Comparison of ENCODE assay signal across 8 cellular contexts in genomic region chr20:2093200-2093781, GRCh38. TPM values are rescaled to one million over a fixed set of nuclear protein-coding genes. Genes with fewer than 3 reads are reported as not detected.
DNase-seq lines count a peak whose midpoint lies in the region; ATAC-seq and TF ChIP-seq lines count a peak whose summit lies in the region.

No MANE protein-coding gene starts in this region.

- peak overlapping the region; percentile 64 for H3K4me2 ChIP-seq in OCI-LY3 (ENCODE audit: low read length)

- peaks cover 0 to 54% (median 14%) of the 10 kb centered on the region in 9 donors for H3K27me3 ChIP-seq in heart left ventricle
- H3K27me3 ChIP-seq in OCI-LY3 (ENCODE audit: low read depth, low read length), result peaks cover 36% of the 10 kb centered on the region
- H3K27me3 ChIP-seq in testis, result no peaks in the 10 kb centered on the region
- H3K27me3 ChIP-seq in tibial artery, result peaks cover 0 to 48% of the 10 kb centered on the region in 2 donors

- H3K36me3 Mint-ChIP-seq in T-helper 2 cell treated with Interferon-gamma antibody and Interleukin-4, amounts not matched to agents 5 μg/mL and 100 μg/mL, for 36 hours (ENCODE audit: low read depth), result no peaks in the 10 kb centered on the region

- H3K4me3 ChIP-seq in heart left ventricle (no peak overlapping the region), OCI-LY3 (ENCODE audit: low read length) (peak overlapping the region; percentile 44), epithelial cell of proximal tubule (ENCODE audit: low read depth, low read length) (no peak overlapping the region), testis (no peak overlapping the region), tibial artery (no peak overlapping the region)

- H3K9ac ChIP-seq in OCI-LY3 (ENCODE audit: low read length), result 0 out of 2 replicates have a peak overlapping the region, but pooled peaks have one; percentile 4

- H3K9me3 ChIP-seq in heart left ventricle (no peaks in the 10 kb centered on the region), OCI-LY3 (ENCODE audit: insufficient read depth, low read length) (no peaks in the 10 kb centered on the region), testis (no peaks in the 10 kb centered on the region), tibial artery (no peaks in the 10 kb centered on the region)

- H3K9me3 Mint-ChIP-seq in T-helper 2 cell treated with Interferon-gamma antibody and Interleukin-4, amounts not matched to agents 5 μg/mL and 100 μg/mL, for 36 hours, result no peaks in the 10 kb centered on the region

- 42 to 47% (median 45%) methylated on average over 4 of the region's 4 CpGs for WGBS in heart left ventricle, 4 donors
- WGBS in testis, 2 donors, result 55 to 66% methylated on average over 4 of the region's 4 CpGs

- H4K20me1 ChIP-seq in OCI-LY3 (ENCODE audit: insufficient read depth, low read length), result no peaks in the 10 kb centered on the region

- H3K4me1 ChIP-seq in heart left ventricle (no peaks in the 10 kb centered on the region), OCI-LY3 (ENCODE audit: low read length) (peaks cover 11% of the 10 kb centered on the region), testis (no peaks in the 10 kb centered on the region), tibial artery (no peaks in the 10 kb centered on the region)

- DNase-seq in heart left ventricle (no peak), Right ventricle myocardium inferior (ENCODE audit: missing footprints) (no peak), epithelial cell of proximal tubule (ENCODE audit: low read depth) (no peak), testis (no peak), tibial artery (no peak), hepatic stellate cell (ENCODE audit: low spot score) (no peak)
- DNase-seq in T-helper 2 cell treated with Interferon-gamma antibody and Interleukin-4, amounts not matched to agents 5 μg/mL and 100 μg/mL, for 36 hours (ENCODE audit: low spot score), result no peak

- H3K4me3 Mint-ChIP-seq in T-helper 2 cell treated with Interferon-gamma antibody and Interleukin-4, amounts not matched to agents 5 μg/mL and 100 μg/mL, for 36 hours, result no peak overlapping the region

- TF ChIP-seq POLR2A in heart left ventricle (IDR thresholded peaks at IDR 0.05), result no peak
- TF ChIP-seq POLR2A in testis (IDR thresholded peaks at IDR 0.05), result no peak

- ATAC-seq in heart left ventricle (no peak), Right ventricle myocardium inferior (no peak)

- H3K27ac Mint-ChIP-seq in T-helper 2 cell treated with Interferon-gamma antibody and Interleukin-4, amounts not matched to agents 5 μg/mL and 100 μg/mL, for 36 hours, result no peak overlapping the region

- no peak overlapping the region for H2AFZ ChIP-seq in OCI-LY3 (ENCODE audit: low read depth, low read length)

- H3K36me3 ChIP-seq in heart left ventricle (no peaks in the 10 kb centered on the region), OCI-LY3 (replicated peaks; ENCODE audit: low read depth, low read length) (no peaks in the 10 kb centered on the region), testis (ENCODE audit: low read depth, missing control alignments) (no peaks in the 10 kb centered on the region), tibial artery (no peaks in the 10 kb centered on the region)

- no peaks in the 10 kb centered on the region for H3K79me2 ChIP-seq in OCI-LY3 (ENCODE audit: low read length)

- H3K27me3 Mint-ChIP-seq in T-helper 2 cell treated with Interferon-gamma antibody and Interleukin-4, amounts not matched to agents 5 μg/mL and 100 μg/mL, for 36 hours (ENCODE audit: low read depth), result peaks cover 18% of the 10 kb centered on the region

- intact Hi-C loops in heart left ventricle (cut with DNase I) (loop anchor here in 4 of 10 donors (5.0 to 10.0 kb wide), 4 partner anchors 126 to 372 kb away; no protein-coding TSS in a partner anchor), Right ventricle myocardium inferior (cut with DNase I) (no loop called here), testis (cut with DNase I; ENCODE audit: low total_unique reads) (no loop called here), tibial artery (cut with DNase I; ENCODE audit: low total_unique reads) (no loop called here)

- TF ChIP-seq CTCF in heart left ventricle (IDR thresholded peaks at IDR 0.05), result peak in 9 of 12 donors; percentile 11 to 47 (median 28)
- peak; percentile 99 for TF ChIP-seq CTCF in OCI-LY3 (IDR thresholded peaks at IDR 0.05; ENCODE audit: low read depth, low read length)
- peak; percentile 89 for TF ChIP-seq CTCF in epithelial cell of proximal tubule (conservative IDR thresholded peaks at IDR 0.05; ENCODE audit: low read depth, low read length)
- TF ChIP-seq CTCF in testis (IDR thresholded peaks at IDR 0.05), result peak in 2 of 3 experiments; percentile 8 to 41
- TF ChIP-seq CTCF in tibial artery (IDR thresholded peaks at IDR 0.05), result peak in 1 of 2 experiments; percentile 11

- peaks cover 3% of the 10 kb centered on the region for H3K4me1 Mint-ChIP-seq in T-helper 2 cell treated with Interferon-gamma antibody and Interleukin-4, amounts not matched to agents 5 μg/mL and 100 μg/mL, for 36 hours (ENCODE audit: low read depth)

- H3K27ac ChIP-seq in heart left ventricle (no peak overlapping the region), OCI-LY3 (ENCODE audit: low read length) (no peak overlapping the region), testis (no peak overlapping the region), tibial artery (no peak overlapping the region)

RNA-seq across cellular contexts. Expression of gene STK35, which starts 8.3 kb away (rescaled TPM):
- total RNA-seq in heart left ventricle, result 10 to 100 TPM; 10.8 to 23.0 (median 15.0) TPM
- polyA plus RNA-seq in heart left ventricle, result 10 to 100 TPM in 1 of 2 donors, 1 to 10 TPM in 1; 6.0 to 14.3 TPM
- 13.5 TPM for total RNA-seq in Right ventricle myocardium inferior
- total RNA-seq in epithelial cell of proximal tubule, result 23.8 and 30.7 TPM in 2 replicates
- total RNA-seq in testis, result 10 to 100 TPM; 73.0 to 82.8 TPM
- 46.3 TPM for polyA plus RNA-seq in testis (ENCODE audit: insufficient read depth, low read depth, low replicate concordance)
